Comparison of ENCODE assay signal across 31 cellular contexts in the genomic region with DNA sequence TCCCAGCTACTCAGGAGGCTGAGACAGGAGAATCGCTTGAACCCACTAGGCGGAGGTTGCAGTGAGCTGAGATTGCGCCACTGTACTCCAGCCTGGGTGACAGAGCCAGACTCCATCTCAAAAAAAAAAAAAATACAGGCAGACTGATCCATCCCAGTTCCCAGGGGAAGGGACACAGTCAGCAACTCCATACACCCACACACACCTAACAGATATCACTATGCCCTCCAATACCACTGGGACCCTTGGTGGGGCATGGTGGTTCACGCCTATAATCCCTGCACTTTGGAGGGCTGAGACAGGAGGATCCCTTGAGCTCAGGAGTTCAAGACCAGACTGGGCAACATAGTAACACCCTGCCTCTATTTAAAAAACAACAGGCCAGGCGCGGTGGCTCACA. TPM values are rescaled to one million over a fixed set of nuclear protein-coding genes. Genes with fewer than 3 reads are reported as not detected.
"Had no signal": no experiment of that assay in that cellular context is flagged by ENCODE, and none has a peak within 500 bp of the region (broad histone marks: within the 10 kb centered on the region; RNA-seq: fewer than 3 reads in every experiment).

No MANE protein-coding gene starts in this region.

- H3K9me3 ChIP-seq: neutrophil, ovary, psoas muscle, right lobe of liver, spleen, stomach, thoracic aorta, thyroid gland, tibial nerve, upper lobe of left lung, vagina had no signal

- H3K27ac ChIP-seq: neutrophil, ovary, parathyroid adenoma, psoas muscle, right lobe of liver, skin epidermis, spleen, stomach, thoracic aorta, thyroid gland, tibial nerve, upper lobe of left lung, vagina had no signal

- H3K4me1 ChIP-seq: parathyroid adenoma, psoas muscle, right lobe of liver had no signal

- H3K36me3 ChIP-seq: neutrophil, ovary, right lobe of liver, spleen, stomach, thoracic aorta, thyroid gland, tibial nerve, upper lobe of left lung, vagina had no signal

- H3K9me3 Mint-ChIP-seq: natural killer cell; stimulated activated memory B cell treated with anti-CD40 and anti-IgM and Interleukin-4, amounts not matched to agents 10 μg/mL and 1 μg/mL and 100 μg/mL, for 72 hours; stimulated activated naive CD8-positive, alpha-beta T cell treated with anti-CD3 and anti-CD28 coated beads, Interleukin-15, Interleukin-2, amounts not matched to agents 100 ng/mL and 50 ng/mL, for 24 hours had no signal

- DNase-seq: naive thymus-derived CD4-positive, alpha-beta T cell; natural killer cell; nucleus accumbens; ovary; posterior cingulate gyrus; psoas muscle; right cardiac atrium; right lobe of liver; spleen; stimulated activated CD4-positive, alpha-beta T cell treated with anti-CD3 and anti-CD28 coated beads, Interleukin-12 subunit alpha, Interleukin-12 subunit beta, amount 100 ng/mL, for 4 hours; stimulated activated CD4-positive, alpha-beta T cell treated with anti-CD3 and anti-CD28 coated beads, Interleukin-1b, Interleukin-23, amount 100 ng/mL, for 48 hours; stimulated activated CD4-positive, alpha-beta T cell treated with anti-CD3 and anti-CD28 coated beads, Interleukin-4, amount 100 ng/mL, for 1 hour; stimulated activated CD4-positive, alpha-beta T cell treated with anti-CD3 and anti-CD28 coated beads, Interleukin-4, amount 100 ng/mL, for 4 hours; stimulated activated CD8-positive, alpha-beta memory T cell treated with anti-CD3 and anti-CD28 coated beads, Interleukin-4, amount 100 ng/mL, for 48 hours; stimulated activated naive CD4-positive, alpha-beta T cell; stomach; thyroid gland; upper lobe of left lung had no signal

- H3K36me3 Mint-ChIP-seq: natural killer cell; stimulated activated memory B cell treated with anti-CD40 and anti-IgM and Interleukin-4, amounts not matched to agents 10 μg/mL and 1 μg/mL and 100 μg/mL, for 72 hours had no signal

- H3K4me3 Mint-ChIP-seq: natural killer cell; stimulated activated memory B cell treated with anti-CD40 and anti-IgM and Interleukin-4, amounts not matched to agents 10 μg/mL and 1 μg/mL and 100 μg/mL, for 72 hours; stimulated activated naive CD8-positive, alpha-beta T cell treated with anti-CD3 and anti-CD28 coated beads, Interleukin-15, Interleukin-2, amounts not matched to agents 100 ng/mL and 50 ng/mL, for 24 hours had no signal

- H3K27ac Mint-ChIP-seq: naive thymus-derived CD4-positive, alpha-beta T cell; natural killer cell; stimulated activated memory B cell treated with anti-CD40 and anti-IgM and Interleukin-4, amounts not matched to agents 10 μg/mL and 1 μg/mL and 100 μg/mL, for 72 hours; stimulated activated naive CD8-positive, alpha-beta T cell treated with anti-CD3 and anti-CD28 coated beads, Interleukin-15, Interleukin-2, amounts not matched to agents 100 ng/mL and 50 ng/mL, for 24 hours had no signal

- ATAC-seq: naive thymus-derived CD4-positive, alpha-beta T cell; natural killer cell; psoas muscle; right cardiac atrium; right lobe of liver; stimulated activated memory B cell treated with anti-CD40 and anti-IgM and Interleukin-4, amounts not matched to agents 10 μg/mL and 1 μg/mL and 100 μg/mL, for 72 hours had no signal

- H3K4me3 ChIP-seq: ovary, psoas muscle, right lobe of liver, skin epidermis, smooth muscle cell, spleen, stomach, thoracic aorta, thyroid gland, tibial nerve, upper lobe of left lung, vagina had no signal

- H3K27me3 ChIP-seq: ovary had no signal

RNA-seq across cellular contexts. Expression of a gene that starts 2.6 kb away (rescaled TPM):
- total RNA-seq: natural killer cell, omental fat pad, psoas muscle, right lobe of liver, spleen, stomach, subcutaneous adipose tissue, thyroid gland, tibial nerve, ureter, vagina had no signal
- polyA plus RNA-seq: naive thymus-derived CD4-positive, alpha-beta T cell had no signal

RNA-seq across cellular contexts. Expression of a gene that starts 34.8 kb away (rescaled TPM):
- polyA plus RNA-seq: naive thymus-derived CD4-positive, alpha-beta T cell; neural cell had no signal
